15 cellular contexts compared by ENCODE assay signal in genomic region chr17:38741443-38741842, GRCh38. TPM values are rescaled to one million over a fixed set of nuclear protein-coding genes. Genes with fewer than 3 reads are reported as not detected.
DNase-seq lines count a peak whose midpoint lies in the region; ATAC-seq and TF ChIP-seq lines count a peak whose summit lies in the region.
"Had no signal": no experiment of that assay in that cellular context is flagged by ENCODE, and none has a peak within 500 bp of the region (broad histone marks: within the 10 kb centered on the region; RNA-seq: fewer than 3 reads in every experiment).

No MANE protein-coding gene starts in this region.

- H3K27ac ChIP-seq in C4-2B (peak overlapping the region; percentile 58), left lung (peak overlapping the region; percentile 77 to 78), prostate gland (peak overlapping the region; percentile 57 to 69)

- H3K36me3 ChIP-seq in left lung (peaks cover 0 to 31% of the 10 kb centered on the region in 2 donors), prostate gland (no peaks in the 10 kb centered on the region)

- 45% methylated on average over 4 of the region's 4 CpGs for WGBS in prostate gland

- peak overlapping the region; percentile 50 to 94 (median 78) for H3K4me3 Mint-ChIP-seq in brain
- no peak overlapping the region for H3K4me3 Mint-ChIP-seq in activated T-helper 1 cell treated with anti-CD3 and anti-CD28 coated beads, Interleukin-12 subunit alpha, Interleukin-12 subunit beta, Interleukin-2, Interleukin-4 antibody, amounts not matched to agents 30 ng/mL and 10 ng/mL and 1 ng/mL, durations not matched to agents 14 hours and 24 hours and 36 hours
- H3K4me3 Mint-ChIP-seq: activated naive CD4-positive, alpha-beta T cell treated with anti-CD3 and anti-CD28 coated beads, Interleukin-2, amount 50 U/mL, for 24 hours; T-helper 1 cell treated with Interleukin-12 subunit alpha and Interleukin-12 subunit beta and Interleukin-4 antibody, amounts not matched to agents 30 μg/mL and 1 μg/mL, for 36 hours had no signal

- H3K4me3 ChIP-seq in left lung (no peak overlapping the region), prostate gland (no peak overlapping the region)

- peaks cover 16 to 49% of the 10 kb centered on the region in 2 donors for H3K4me1 ChIP-seq in left lung
- H3K4me1 ChIP-seq in prostate gland (replicated peaks) = peaks cover 21% of the 10 kb centered on the region

- H3K4me1 Mint-ChIP-seq in brain = peaks cover 63% of the 10 kb centered on the region
- H3K4me1 Mint-ChIP-seq in activated T-helper 1 cell treated with anti-CD3 and anti-CD28 coated beads, Interleukin-12 subunit alpha, Interleukin-12 subunit beta, Interleukin-2, Interleukin-4 antibody, amounts not matched to agents 30 ng/mL and 10 ng/mL and 1 ng/mL, durations not matched to agents 14 hours and 24 hours and 36 hours (ENCODE audit: low read depth) = peaks cover 30% of the 10 kb centered on the region

- intact Hi-C loops in left lung (cut with DNase I) = no loop called here
- intact Hi-C loops in prostate gland (cut with DNase I) = loop anchor here (10.0 kb wide), 1 partner anchor 413 kb away; the partner anchor contains the start of gene PLXDC1
- intact Hi-C loops in activated T-helper 1 cell treated with anti-CD3 and anti-CD28 coated beads, Interleukin-12 subunit alpha, Interleukin-12 subunit beta, Interleukin-2, Interleukin-4 antibody, amounts not matched to agents 30 ng/mL and 10 ng/mL and 1 ng/mL, durations not matched to agents 14 hours and 24 hours and 36 hours (cut with micrococcal nuclease) = loop anchor here (10.0 kb wide), 1 partner anchor 1387 kb away; no protein-coding TSS in a partner anchor

- TF ChIP-seq CTCF in C4-2B (conservative IDR thresholded peaks at IDR 0.05) = no peak
- no peak for TF ChIP-seq CTCF in brain (conservative IDR thresholded peaks at IDR 0.05)
- no peak for TF ChIP-seq CTCF in left lung (IDR thresholded peaks at IDR 0.05)
- TF ChIP-seq CTCF in prostate gland (IDR thresholded peaks at IDR 0.05) = no peak

- TF ChIP-seq POLR2A in prostate gland (IDR thresholded peaks at IDR 0.05) = no peak

- peak overlapping the region; percentile 89 to 96 (median 93) for H3K27ac Mint-ChIP-seq in brain
- H3K27ac Mint-ChIP-seq in activated T-helper 1 cell treated with anti-CD3 and anti-CD28 coated beads, Interleukin-12 subunit alpha, Interleukin-12 subunit beta, Interleukin-2, Interleukin-4 antibody, amounts not matched to agents 30 ng/mL and 10 ng/mL and 1 ng/mL, durations not matched to agents 14 hours and 24 hours and 36 hours = no peak overlapping the region
- H3K27ac Mint-ChIP-seq: activated naive CD4-positive, alpha-beta T cell treated with anti-CD3 and anti-CD28 coated beads, Interleukin-2, amount 50 U/mL, for 24 hours; T-helper 1 cell treated with Interleukin-12 subunit alpha and Interleukin-12 subunit beta and Interleukin-4 antibody, amounts not matched to agents 30 μg/mL and 1 μg/mL, for 36 hours had no signal

- H3K27me3 Mint-ChIP-seq in brain = peaks cover 4% of the 10 kb centered on the region
- H3K27me3 Mint-ChIP-seq in activated T-helper 1 cell treated with anti-CD3 and anti-CD28 coated beads, Interleukin-12 subunit alpha, Interleukin-12 subunit beta, Interleukin-2, Interleukin-4 antibody, amounts not matched to agents 30 ng/mL and 10 ng/mL and 1 ng/mL, durations not matched to agents 14 hours and 24 hours and 36 hours (ENCODE audit: insufficient read depth) = peaks cover 9% of the 10 kb centered on the region
- H3K27me3 Mint-ChIP-seq: type B pancreatic cell had no signal

- H3K36me3 Mint-ChIP-seq in brain = peaks cover 49% of the 10 kb centered on the region
- no peaks in the 10 kb centered on the region for H3K36me3 Mint-ChIP-seq in activated T-helper 1 cell treated with anti-CD3 and anti-CD28 coated beads, Interleukin-12 subunit alpha, Interleukin-12 subunit beta, Interleukin-2, Interleukin-4 antibody, amounts not matched to agents 30 ng/mL and 10 ng/mL and 1 ng/mL, durations not matched to agents 14 hours and 24 hours and 36 hours (ENCODE audit: low read depth)
- H3K36me3 Mint-ChIP-seq: activated naive CD4-positive, alpha-beta T cell treated with anti-CD3 and anti-CD28 coated beads, Interleukin-2, amount 50 U/mL, for 24 hours had no signal

- peaks cover 0 to 16% of the 10 kb centered on the region in 2 donors for H3K27me3 ChIP-seq in left lung
- H3K27me3 ChIP-seq in prostate gland (replicated peaks; ENCODE audit: insufficient read depth) = no peaks in the 10 kb centered on the region

- no peaks in the 10 kb centered on the region for H3K9me3 ChIP-seq in left lung
- H3K9me3 ChIP-seq in prostate gland = no peaks in the 10 kb centered on the region

- no peak for ATAC-seq in left lung
- ATAC-seq in HG02588 (IDR thresholded peaks at IDR 0.05; ENCODE audit: unreplicated experiment) = no peak
- no peak for ATAC-seq in GM18858 (IDR thresholded peaks at IDR 0.05; ENCODE audit: unreplicated experiment)

- DNase-seq in left lung (no peak), prostate gland (ENCODE audit: low spot score) (no peak)
- DNase-seq in activated T-helper 1 cell treated with anti-CD3 and anti-CD28 coated beads, Interleukin-12 subunit alpha, Interleukin-12 subunit beta, Interleukin-2, Interleukin-4 antibody, amounts not matched to agents 30 ng/mL and 10 ng/mL and 1 ng/mL, durations not matched to agents 14 hours and 24 hours and 36 hours (ENCODE audit: low spot score) = no peak
- DNase-seq in stimulated activated CD4-positive, alpha-beta T cell treated with anti-CD3 and anti-CD28 coated beads, Interleukin-4, amount 100 ng/mL, for 24 hours = no peak
- DNase-seq: activated CD4-positive, CD25-positive, alpha-beta regulatory T cell; NCI-H1694 treated with DMSO at 0.1 percent for 48 hours; NCI-H526; stimulated activated CD8-positive, alpha-beta memory T cell treated with anti-CD3 and anti-CD28 coated beads, Interleukin-4, amount 100 ng/mL, for 48 hours had no signal

- H3K9me3 Mint-ChIP-seq in brain = no peaks in the 10 kb centered on the region
- H3K9me3 Mint-ChIP-seq in activated T-helper 1 cell treated with anti-CD3 and anti-CD28 coated beads, Interleukin-12 subunit alpha, Interleukin-12 subunit beta, Interleukin-2, Interleukin-4 antibody, amounts not matched to agents 30 ng/mL and 10 ng/mL and 1 ng/mL, durations not matched to agents 14 hours and 24 hours and 36 hours = no peaks in the 10 kb centered on the region
- H3K9me3 Mint-ChIP-seq: activated naive CD4-positive, alpha-beta T cell treated with anti-CD3 and anti-CD28 coated beads, Interleukin-2, amount 50 U/mL, for 24 hours; T-helper 1 cell treated with Interleukin-12 subunit alpha and Interleukin-12 subunit beta and Interleukin-4 antibody, amounts not matched to agents 30 μg/mL and 1 μg/mL, for 36 hours; type B pancreatic cell had no signal

RNA-seq across cellular contexts. Expression of gene PCGF2, which starts 6.7 kb away (rescaled TPM):
- polyA plus RNA-seq in brain (ENCODE audit: insufficient read depth, low read depth, low replicate concordance) = 88.3 TPM
- total RNA-seq in left lung = 10 to 100 TPM; 40.0 to 49.5 TPM
- total RNA-seq in prostate gland = 10 to 100 TPM; 17.1 to 17.8 TPM
- total RNA-seq in activated T-helper 1 cell treated with anti-CD3 and anti-CD28 coated beads, Interleukin-12 subunit alpha, Interleukin-12 subunit beta, Interleukin-2, Interleukin-4 antibody, amounts not matched to agents 30 ng/mL and 10 ng/mL and 1 ng/mL, durations not matched to agents 14 hours and 24 hours and 36 hours = 3.7 and 4.6 TPM in 2 replicates

RNA-seq across cellular contexts. Expression of gene PSMB3, which starts 11.1 kb away (rescaled TPM):
- 278 TPM for polyA plus RNA-seq in brain (ENCODE audit: insufficient read depth, low read depth, low replicate concordance)
- 100 to 1,000 TPM; 123 to 191 TPM for total RNA-seq in left lung
- total RNA-seq in prostate gland = 100 to 1,000 TPM; 116 to 192 TPM
- 349 and 366 TPM in 2 replicates for total RNA-seq in activated T-helper 1 cell treated with anti-CD3 and anti-CD28 coated beads, Interleukin-12 subunit alpha, Interleukin-12 subunit beta, Interleukin-2, Interleukin-4 antibody, amounts not matched to agents 30 ng/mL and 10 ng/mL and 1 ng/mL, durations not matched to agents 14 hours and 24 hours and 36 hours

RNA-seq across cellular contexts. Expression of gene CISD3, which starts 11.3 kb away (rescaled TPM):
- polyA plus RNA-seq in brain (ENCODE audit: insufficient read depth, low read depth, low replicate concordance) = 38.7 TPM
- total RNA-seq in left lung = 10 to 100 TPM; 32.9 to 49.2 TPM
- 10 to 100 TPM; 17.1 to 17.8 TPM for total RNA-seq in prostate gland
- 39.2 and 41.4 TPM in 2 replicates for total RNA-seq in activated T-helper 1 cell treated with anti-CD3 and anti-CD28 coated beads, Interleukin-12 subunit alpha, Interleukin-12 subunit beta, Interleukin-2, Interleukin-4 antibody, amounts not matched to agents 30 ng/mL and 10 ng/mL and 1 ng/mL, durations not matched to agents 14 hours and 24 hours and 36 hours

RNA-seq across cellular contexts. Expression of gene MLLT6, which starts 36.4 kb away (rescaled TPM):
- polyA plus RNA-seq in brain (ENCODE audit: insufficient read depth, low read depth, low replicate concordance) = 50.9 TPM
- total RNA-seq in left lung = 100 to 1,000 TPM in 1 of 2 donors, 10 to 100 TPM in 1; 80.0 to 102 TPM
- 100 to 1,000 TPM in 1 of 2 donors, 10 to 100 TPM in 1; 69.1 to 142 TPM for total RNA-seq in prostate gland
- total RNA-seq in activated T-helper 1 cell treated with anti-CD3 and anti-CD28 coated beads, Interleukin-12 subunit alpha, Interleukin-12 subunit beta, Interleukin-2, Interleukin-4 antibody, amounts not matched to agents 30 ng/mL and 10 ng/mL and 1 ng/mL, durations not matched to agents 14 hours and 24 hours and 36 hours = 250 and 252 TPM in 2 replicates

RNA-seq across cellular contexts. Expression of gene PIP4K2B, which starts 57.9 kb away (rescaled TPM):
- polyA plus RNA-seq in brain (ENCODE audit: insufficient read depth, low read depth, low replicate concordance) = 90.8 TPM
- 10 to 100 TPM; 39.8 to 43.3 TPM for total RNA-seq in left lung
- 10 to 100 TPM; 46.2 to 65.2 TPM for total RNA-seq in prostate gland
- 40.6 and 40.8 TPM in 2 replicates for total RNA-seq in activated T-helper 1 cell treated with anti-CD3 and anti-CD28 coated beads, Interleukin-12 subunit alpha, Interleukin-12 subunit beta, Interleukin-2, Interleukin-4 antibody, amounts not matched to agents 30 ng/mL and 10 ng/mL and 1 ng/mL, durations not matched to agents 14 hours and 24 hours and 36 hours

Comparison
In these comparisons a context has a peak if more than half of its experiments do, and no peak if none do; other contexts are left out.
1. intact Hi-C loops: an anchor here in prostate gland (10.0 kb wide) and activated T-helper 1 cell treated with anti-CD3 and anti-CD28 coated beads, Interleukin-12 subunit alpha, Interleukin-12 subunit beta, Interleukin-2, Interleukin-4 antibody, amounts not matched to agents 30 ng/mL and 10 ng/mL and 1 ng/mL, durations not matched to agents 14 hours and 24 hours and 36 hours (10.0 kb wide); none called in left lung.